Comparison of ENCODE assay signal across 1 cellular context in the genomic region with DNA sequence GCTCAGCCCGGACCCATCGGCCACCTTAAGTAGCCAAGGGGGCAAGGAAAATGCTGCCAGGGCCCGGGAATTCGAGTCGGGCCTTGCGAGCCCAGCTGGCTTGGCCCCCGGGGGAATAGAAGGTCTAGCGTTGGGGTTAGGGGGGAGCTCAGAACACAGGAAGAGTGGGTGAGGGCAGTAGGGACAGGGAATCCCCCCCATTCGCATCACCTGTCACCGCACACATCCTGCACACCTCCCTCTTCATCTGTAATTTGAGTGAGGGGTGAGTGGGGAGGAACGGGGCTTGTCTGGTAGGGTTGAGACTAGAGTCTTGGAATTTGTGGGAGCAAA.
TF ChIP-seq lines count a peak whose summit lies in the region.

No MANE protein-coding gene starts in this region.

TF ChIP-seq in K562, 482 proteins besides CTCF, POLR2A, EP300 and RAD21 (continued from another document):
- TF ChIP-seq, protein P1, sequence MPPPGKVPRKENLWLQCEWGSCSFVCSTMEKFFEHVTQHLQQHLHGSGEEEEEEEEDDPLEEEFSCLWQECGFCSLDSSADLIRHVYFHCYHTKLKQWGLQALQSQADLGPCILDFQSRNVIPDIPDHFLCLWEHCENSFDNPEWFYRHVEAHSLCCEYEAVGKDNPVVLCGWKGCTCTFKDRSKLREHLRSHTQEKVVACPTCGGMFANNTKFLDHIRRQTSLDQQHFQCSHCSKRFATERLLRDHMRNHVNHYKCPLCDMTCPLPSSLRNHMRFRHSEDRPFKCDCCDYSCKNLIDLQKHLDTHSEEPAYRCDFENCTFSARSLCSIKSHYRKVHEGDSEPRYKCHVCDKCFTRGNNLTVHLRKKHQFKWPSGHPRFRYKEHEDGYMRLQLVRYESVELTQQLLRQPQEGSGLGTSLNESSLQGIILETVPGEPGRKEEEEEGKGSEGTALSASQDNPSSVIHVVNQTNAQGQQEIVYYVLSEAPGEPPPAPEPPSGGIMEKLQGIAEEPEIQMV (tag; conservative IDR thresholded peaks at IDR 0.05; ENCODE audit: low read depth): no peak
- no peak for TF ChIP-seq YBX1 (IDR thresholded peaks at IDR 0.05)
TF ChIP-seq in K562: peak in this region for 2.
